In the genomic region with DNA sequence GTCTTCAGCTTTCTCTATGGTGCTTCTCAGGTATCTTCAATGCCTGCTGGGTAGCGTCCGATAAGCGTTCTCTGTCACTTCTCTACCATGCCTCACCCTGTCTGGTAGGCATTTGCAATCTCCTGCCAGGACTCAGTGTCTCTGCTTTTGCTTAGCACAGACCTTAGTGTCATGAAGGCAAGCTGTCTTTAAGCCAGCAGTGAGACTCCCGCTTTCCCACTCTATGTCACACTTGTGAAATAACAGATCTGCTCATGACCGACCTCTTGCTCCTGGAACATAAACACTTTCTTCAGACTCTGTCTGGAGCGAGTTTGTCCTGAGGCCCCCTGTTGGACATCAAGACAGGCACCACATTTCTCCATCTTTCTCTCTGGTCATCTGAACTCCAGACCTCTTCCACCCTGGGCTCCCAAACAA, we compare ENCODE assay signal across 17 cellular contexts. TPM values are rescaled to one million over a fixed set of nuclear protein-coding genes. Genes with fewer than 3 reads are reported as not detected.
DNase-seq lines count a peak whose midpoint lies in the region; ATAC-seq and TF ChIP-seq lines count a peak whose summit lies in the region.
"Had no signal": no experiment of that assay in that cellular context is flagged by ENCODE, and none has a peak within 500 bp of the region (broad histone marks: within the 10 kb centered on the region; RNA-seq: fewer than 3 reads in every experiment).

No MANE protein-coding gene starts in this region.

- CTCF ChIA-PET in activated naive CD4-positive, alpha-beta T cell treated with anti-CD3 and anti-CD28 coated beads for 36 hours (lab: Charles Lee), result no interaction called here

- H3K27me3 ChIP-seq in cardiac muscle cell, result no peaks in the 10 kb centered on the region
- H3K27me3 ChIP-seq: colonic mucosa had no signal

- H3K4me1 ChIP-seq in cardiac muscle cell (ENCODE audit: low read depth), result peaks cover 4% of the 10 kb centered on the region
- H3K4me1 ChIP-seq: colonic mucosa had no signal

- H3K36me3 ChIP-seq in cardiac muscle cell, result no peaks in the 10 kb centered on the region
- H3K36me3 ChIP-seq: colonic mucosa had no signal

- no peaks in the 10 kb centered on the region for H3K9me3 Mint-ChIP-seq in activated naive CD4-positive, alpha-beta T cell treated with anti-CD3 and anti-CD28 coated beads for 36 hours
- H3K9me3 Mint-ChIP-seq: activated CD4-positive, alpha-beta memory T cell treated with anti-CD3 and anti-CD28 coated beads, Interleukin-2, amount 10 ng/mL, durations not matched to agents 7 days and 5 days; activated T-cell treated with anti-CD3 and anti-CD28 coated beads, Interleukin-2, amount 50 U/mL, for 24 hours had no signal

- H3K4me1 Mint-ChIP-seq in activated naive CD4-positive, alpha-beta T cell treated with anti-CD3 and anti-CD28 coated beads for 36 hours (ENCODE audit: low read depth), result no peaks in the 10 kb centered on the region
- H3K4me1 Mint-ChIP-seq: activated CD4-positive, alpha-beta memory T cell treated with anti-CD3 and anti-CD28 coated beads, Interleukin-2, amount 10 ng/mL, durations not matched to agents 7 days and 5 days had no signal

- no peak overlapping the region for H3K4me3 Mint-ChIP-seq in activated naive CD4-positive, alpha-beta T cell treated with anti-CD3 and anti-CD28 coated beads for 36 hours
- H3K4me3 Mint-ChIP-seq: activated CD4-positive, alpha-beta memory T cell treated with anti-CD3 and anti-CD28 coated beads, Interleukin-2, amount 10 ng/mL, durations not matched to agents 7 days and 5 days; activated T-cell treated with anti-CD3 and anti-CD28 coated beads, Interleukin-2, amount 50 U/mL, for 24 hours had no signal

- ATAC-seq in left cardiac atrium, result no peak

- peak; percentile 28 for TF ChIP-seq CTCF in cardiac muscle cell (IDR thresholded peaks at IDR 0.05; ENCODE audit: low read depth, low read length)

- no peak overlapping the region for H3K27ac ChIP-seq in cardiac muscle cell
- H3K27ac ChIP-seq in angular gyrus (ENCODE audit: low read depth, low read length), result peak overlapping the region; percentile 10
- peak overlapping the region; percentile 27 for H3K27ac ChIP-seq in temporal lobe (ENCODE audit: low read depth, low read length)
- H3K27ac ChIP-seq: colonic mucosa had no signal

- no peaks in the 10 kb centered on the region for H3K9me3 ChIP-seq in cardiac muscle cell (ENCODE audit: low read depth)
- H3K9me3 ChIP-seq: colonic mucosa had no signal

- no peak overlapping the region for H3K4me3 ChIP-seq in cardiac muscle cell
- H3K4me3 ChIP-seq: colonic mucosa had no signal

- H3K27ac Mint-ChIP-seq in activated naive CD4-positive, alpha-beta T cell treated with anti-CD3 and anti-CD28 coated beads for 36 hours, result no peak overlapping the region
- H3K27ac Mint-ChIP-seq: activated CD4-positive, alpha-beta memory T cell treated with anti-CD3 and anti-CD28 coated beads, Interleukin-2, amount 10 ng/mL, durations not matched to agents 7 days and 5 days; activated T-cell treated with anti-CD3 and anti-CD28 coated beads, Interleukin-2, amount 50 U/mL, for 24 hours had no signal

- no peaks in the 10 kb centered on the region for H3K27me3 Mint-ChIP-seq in activated naive CD4-positive, alpha-beta T cell treated with anti-CD3 and anti-CD28 coated beads for 36 hours (ENCODE audit: low read depth)
- H3K27me3 Mint-ChIP-seq: activated CD4-positive, alpha-beta memory T cell treated with anti-CD3 and anti-CD28 coated beads, Interleukin-2, amount 10 ng/mL, durations not matched to agents 7 days and 5 days; activated T-cell treated with anti-CD3 and anti-CD28 coated beads, Interleukin-2, amount 50 U/mL, for 24 hours had no signal

- DNase-seq in cardiac muscle cell (ENCODE audit: low read depth in 1 of 2, low spot score in 1 of 2) (no peak), left cardiac atrium (no peak), left kidney (ENCODE audit: low read depth, low spot score) (peak; percentile 34), ureter (ENCODE audit: low spot score) (no peak)
- DNase-seq in activated naive CD4-positive, alpha-beta T cell treated with anti-CD3 and anti-CD28 coated beads for 36 hours, result no peak
- DNase-seq in activated CD4-positive, alpha-beta T cell treated with anti-CD3 and anti-CD28 coated beads for 1 hour, result no peak
- DNase-seq: activated CD4-positive, alpha-beta memory T cell treated with anti-CD3 and anti-CD28 coated beads, Interleukin-2, amount 10 ng/mL, durations not matched to agents 7 days and 5 days; activated naive CD4-positive, alpha-beta T cell treated with Interleukin-2 at 50 U/mL for 16 hours; activated T-cell treated with anti-CD3 and anti-CD28 coated beads, Interleukin-2, amount 50 U/mL, for 24 hours; colonic mucosa; hippocampal formation; NCI-H146; stimulated activated CD8-positive, alpha-beta memory T cell treated with anti-CD3 and anti-CD28 coated beads, Interleukin-4, amount 100 ng/mL, for 48 hours had no signal

- no peaks in the 10 kb centered on the region for H3K36me3 Mint-ChIP-seq in activated naive CD4-positive, alpha-beta T cell treated with anti-CD3 and anti-CD28 coated beads for 36 hours (ENCODE audit: low read depth)

- intact Hi-C loops in left cardiac atrium (cut with DNase I), result no loop called here
- intact Hi-C loops in activated naive CD4-positive, alpha-beta T cell treated with anti-CD3 and anti-CD28 coated beads for 36 hours (cut with micrococcal nuclease), result no loop called here

RNA-seq across cellular contexts. Expression of gene ADGRB3, which starts 17.0 kb away (rescaled TPM):
- total RNA-seq in cardiac muscle cell, result 0.81 and 1.4 TPM in 2 replicates
- polyA plus RNA-seq in cardiac muscle cell, result 1.2 and 2.5 TPM in 2 replicates
- 1 to 10 TPM; 1.7 to 2.3 TPM for total RNA-seq in left cardiac atrium
- total RNA-seq in temporal lobe, result 110 TPM
- 6.7 TPM for total RNA-seq in ureter
- not detected for total RNA-seq in activated naive CD4-positive, alpha-beta T cell treated with anti-CD3 and anti-CD28 coated beads for 36 hours
- total RNA-seq: activated CD4-positive, alpha-beta memory T cell treated with anti-CD3 and anti-CD28 coated beads, Interleukin-2, amount 10 ng/mL, durations not matched to agents 7 days and 5 days; RPMI7951 had no signal
- polyA plus RNA-seq: keratinocyte had no signal

Comparison
In these comparisons a context has a peak if more than half of its experiments do, and no peak if none do; other contexts are left out.
1. RNA of gene ADGRB3, which starts 17.0 kb away (total RNA-seq): 110 TPM in temporal lobe (single experiment); 6.7 TPM in ureter (single experiment), 1.7 to 2.3 TPM in left cardiac atrium, 0.81 to 1.4 TPM in cardiac muscle cell and not detected in activated naive CD4-positive, alpha-beta T cell treated with anti-CD3 and anti-CD28 coated beads for 36 hours; every median in the first group is over 10 times any median in the second.